10 cellular contexts compared by ENCODE assay signal in genomic region chr7:23654508-23654907, GRCh38. TPM values are rescaled to one million over a fixed set of nuclear protein-coding genes. Genes with fewer than 3 reads are reported as not detected.
DNase-seq lines count a peak whose midpoint lies in the region; ATAC-seq and TF ChIP-seq lines count a peak whose summit lies in the region.
"Had no signal": no experiment of that assay in that cellular context is flagged by ENCODE, and none has a peak within 500 bp of the region (broad histone marks: within the 10 kb centered on the region; RNA-seq: fewer than 3 reads in every experiment).

No MANE protein-coding gene starts in this region.

- H3K4me3 ChIP-seq in epithelial cell of esophagus (ENCODE audit: low read length) = no peak overlapping the region

- ATAC-seq in GM18868 (IDR thresholded peaks at IDR 0.05; ENCODE audit: unreplicated experiment) (no peak), HG03196 (IDR thresholded peaks at IDR 0.05; ENCODE audit: unreplicated experiment) (no peak)
- ATAC-seq: effector memory CD8-positive, alpha-beta T cell had no signal

- peak; percentile 36 for TF ChIP-seq CTCF in epithelial cell of esophagus (IDR thresholded peaks at IDR 0.05; ENCODE audit: insufficient read depth, low read depth, low read length, missing control alignments)

- DNase-seq in NCI-H2029 (lab: John Stamatoyannopoulos, UW) = peak; percentile 0
- no peak for DNase-seq in NCI-H2029 treated with DMSO at 0.1 percent for 48 hours (lab: John Stamatoyannopoulos, UW)
- peak; percentile 14 for DNase-seq in NCI-H1694 treated with DMSO at 0.1 percent for 48 hours (lab: John Stamatoyannopoulos, UW)
- DNase-seq in epithelial cell of esophagus (ENCODE audit: low read depth) = peak; percentile 36
- peak; percentile 3 for DNase-seq in renal cortical epithelial cell (ENCODE audit: low read depth)
- no peak for DNase-seq in T-helper 1 cell
- DNase-seq: effector memory CD8-positive, alpha-beta T cell; T1000 had no signal

RNA-seq across cellular contexts. Expression of gene FAM221A, which starts 25.5 kb away (rescaled TPM):
- total RNA-seq in renal cortical epithelial cell = 4.8 and 14.8 TPM in 2 replicates

RNA-seq across cellular contexts. Expression of gene STK31, which starts 55.5 kb away (rescaled TPM):
- 0.25 and 0.69 TPM in 2 replicates for total RNA-seq in renal cortical epithelial cell

RNA-seq across cellular contexts. Expression of gene CCDC126, which starts 57.3 kb away (rescaled TPM):
- 18.7 and 36.8 TPM in 2 replicates for total RNA-seq in renal cortical epithelial cell

Comparison
In these comparisons a context has a peak if more than half of its experiments do, and no peak if none do; other contexts are left out.
1. DNase-seq: peak in NCI-H2029 (single experiment), NCI-H1694 treated with DMSO at 0.1 percent for 48 hours (single experiment), epithelial cell of esophagus (single experiment) and renal cortical epithelial cell (single experiment); none in NCI-H2029 treated with DMSO at 0.1 percent for 48 hours (single experiment) and T-helper 1 cell (0 of 5).